1 cellular context compared by ENCODE assay signal in genomic region chr17:78557598-78558039, GRCh38.
TF ChIP-seq lines count a peak whose summit lies in the region.

No MANE protein-coding gene starts in this region.

TF ChIP-seq in HEK293, 187 proteins besides CTCF, POLR2A, EP300 and RAD21 (continued from another document):
- TF ChIP-seq PATZ1 (tag by site-specific recombination; IDR thresholded peaks at IDR 0.05) (no peak), REPIN1 (tag by site-specific recombination; IDR thresholded peaks at IDR 0.05; ENCODE audit: low read depth) (no peak), ZSCAN30 (tag by site-specific recombination; IDR thresholded peaks at IDR 0.05) (no peak), ZNF223 (tag by site-specific recombination; IDR thresholded peaks at IDR 0.05) (no peak), ZNF785 (tag by site-specific recombination; IDR thresholded peaks at IDR 0.05) (no peak), ZBTB10 (tag by site-specific recombination; IDR thresholded peaks at IDR 0.05) (no peak), ZNF404 (tag by site-specific recombination; IDR thresholded peaks at IDR 0.05) (no peak), ZNF664 (tag by site-specific recombination; IDR thresholded peaks at IDR 0.05) (peak; percentile 47; the same call in 1 of the 2 replicates), MZF1 (tag by site-specific recombination; IDR thresholded peaks at IDR 0.05; ENCODE audit: borderline replicate concordance) (no peak), ZFP69B (tag by site-specific recombination; IDR thresholded peaks at IDR 0.05) (no peak), ZNF24 (tag by site-specific recombination; IDR thresholded peaks at IDR 0.05) (no peak), ZNF791 (tag by site-specific recombination; IDR thresholded peaks at IDR 0.05) (no peak), PRDM10 (tag by site-specific recombination; IDR thresholded peaks at IDR 0.05) (peak; percentile 64), ZNF398 (tag by site-specific recombination; IDR thresholded peaks at IDR 0.05) (no peak), EGR2 (tag by site-specific recombination; IDR thresholded peaks at IDR 0.05; ENCODE audit: low read depth) (no peak), ZNF280C (tag by site-specific recombination; IDR thresholded peaks at IDR 0.05) (no peak), HOXA7 (CRISPR knock-in tag; IDR thresholded peaks at IDR 0.05; ENCODE audit: borderline replicate concordance) (no peak), PRDM1 (tag by site-specific recombination; IDR thresholded peaks at IDR 0.05) (peak; percentile 89), GLI2 (tag by site-specific recombination; IDR thresholded peaks at IDR 0.05; ENCODE audit: borderline replicate concordance, low read depth) (no peak), BCL11A (tag by site-specific recombination; IDR thresholded peaks at IDR 0.05; ENCODE audit: low read depth) (peak; percentile 64; the same call in 1 of the 2 replicates), ZNF362 (tag by site-specific recombination; IDR thresholded peaks at IDR 0.05) (peak; percentile 92; the same call in 1 of the 2 replicates), ZNF433 (tag by site-specific recombination; IDR thresholded peaks at IDR 0.05; ENCODE audit: low read depth) (no peak), ZSCAN5A (tag by site-specific recombination; IDR thresholded peaks at IDR 0.05) (no peak), ZNF626 (tag by site-specific recombination; IDR thresholded peaks at IDR 0.05) (no peak), ZXDB (tag by site-specific recombination; IDR thresholded peaks at IDR 0.05) (no peak), ZNF76 (tag by site-specific recombination; IDR thresholded peaks at IDR 0.05; ENCODE audit: borderline replicate concordance, low read depth) (no peak), SETDB1 (IDR thresholded peaks at IDR 0.05; ENCODE audit: insufficient read length, low read length) (no peak), ZNF184 (tag by site-specific recombination; IDR thresholded peaks at IDR 0.05) (no peak), ZNF830 (tag by site-specific recombination; IDR thresholded peaks at IDR 0.05; ENCODE audit: low read depth) (no peak)
TF ChIP-seq in HEK293: peak in this region for 5.
